ENCODE assay signal across 3 cellular contexts in the genomic region with DNA sequence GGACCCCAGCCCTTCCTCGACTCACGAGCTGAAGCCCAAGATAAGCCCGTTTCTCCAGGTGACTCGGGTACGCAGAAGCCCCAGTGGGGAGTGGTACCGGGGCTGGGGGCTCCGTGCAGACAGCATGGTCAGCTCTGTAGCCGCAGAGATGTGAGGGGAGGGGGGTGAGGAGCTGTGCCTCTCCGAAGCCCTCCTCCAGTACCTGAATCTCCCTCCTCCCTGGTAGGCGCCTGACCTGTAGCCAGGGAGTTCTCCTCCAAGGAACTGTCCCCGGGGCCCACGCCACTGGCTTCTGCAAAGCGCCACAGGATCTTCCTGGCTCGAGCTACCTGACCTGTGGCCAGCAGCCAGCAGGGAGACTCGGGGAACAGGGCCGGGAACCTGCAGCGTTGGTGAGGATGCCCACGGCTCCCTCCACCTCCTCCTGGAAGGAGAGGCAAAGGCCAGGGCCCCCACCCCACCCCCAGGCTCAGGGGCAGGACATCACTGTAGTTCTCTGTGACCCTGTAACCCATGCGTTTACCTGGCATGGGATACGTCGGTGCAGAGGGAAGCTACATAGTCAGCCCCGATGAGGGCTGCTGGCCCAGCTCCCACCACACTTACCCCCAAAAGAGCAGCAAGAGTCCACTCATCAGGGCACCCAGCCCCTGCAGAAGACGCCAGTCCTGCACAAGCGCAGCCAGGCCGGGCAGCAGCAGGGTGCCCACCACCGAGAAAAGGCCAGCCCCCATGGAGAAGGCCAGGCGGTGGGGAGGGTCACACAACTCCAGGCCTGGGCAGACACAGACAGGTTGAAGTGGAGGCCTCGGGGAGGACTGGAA.
TF ChIP-seq lines count a peak whose summit lies in the region.

No MANE protein-coding gene starts in this region.

TF ChIP-seq in SK-N-SH, 30 proteins besides CTCF, POLR2A, EP300 and RAD21:
- TF ChIP-seq POLR2AphosphoS5 (IDR thresholded peaks at IDR 0.05; ENCODE audit: low read depth, low read length) (no peak), TEAD4 (IDR thresholded peaks at IDR 0.05; ENCODE audit: borderline replicate concordance, insufficient read depth) (no peak), SIN3A (IDR thresholded peaks at IDR 0.05; ENCODE audit: borderline replicate concordance, low read depth, low read length) (no peak), YY1 (IDR thresholded peaks at IDR 0.05; ENCODE audit: low read depth) (no peak), TCF12 (IDR thresholded peaks at IDR 0.05) (no peak), RCOR1 (IDR thresholded peaks at IDR 0.05; ENCODE audit: low read length) (no peak), FOSL2 (IDR thresholded peaks at IDR 0.05; ENCODE audit: borderline replicate concordance, low read depth) (no peak), FOXJ3 (CRISPR knock-in tag; IDR thresholded peaks at IDR 0.05) (no peak)
- TF ChIP-seq, protein P1, sequence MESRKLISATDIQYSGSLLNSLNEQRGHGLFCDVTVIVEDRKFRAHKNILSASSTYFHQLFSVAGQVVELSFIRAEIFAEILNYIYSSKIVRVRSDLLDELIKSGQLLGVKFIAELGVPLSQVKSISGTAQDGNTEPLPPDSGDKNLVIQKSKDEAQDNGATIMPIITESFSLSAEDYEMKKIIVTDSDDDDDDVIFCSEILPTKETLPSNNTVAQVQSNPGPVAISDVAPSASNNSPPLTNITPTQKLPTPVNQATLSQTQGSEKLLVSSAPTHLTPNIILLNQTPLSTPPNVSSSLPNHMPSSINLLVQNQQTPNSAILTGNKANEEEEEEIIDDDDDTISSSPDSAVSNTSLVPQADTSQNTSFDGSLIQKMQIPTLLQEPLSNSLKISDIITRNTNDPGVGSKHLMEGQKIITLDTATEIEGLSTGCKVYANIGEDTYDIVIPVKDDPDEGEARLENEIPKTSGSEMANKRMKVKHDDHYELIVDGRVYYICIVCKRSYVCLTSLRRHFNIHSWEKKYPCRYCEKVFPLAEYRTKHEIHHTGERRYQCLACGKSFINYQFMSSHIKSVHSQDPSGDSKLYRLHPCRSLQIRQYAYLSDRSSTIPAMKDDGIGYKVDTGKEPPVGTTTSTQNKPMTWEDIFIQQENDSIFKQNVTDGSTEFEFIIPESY (IDR thresholded peaks at IDR 0.05; ENCODE audit: borderline replicate concordance, low read depth), result no peak

TF ChIP-seq in SK-N-SH treated with all-trans-retinoic acid at 6 μM for 48 hours, 23 proteins besides CTCF, POLR2A, EP300 and RAD21:
- TF ChIP-seq ZFP30 (CRISPR knock-in tag; IDR thresholded peaks at IDR 0.05), result no peak
- no peak for TF ChIP-seq GLIS3 (CRISPR knock-in tag; IDR thresholded peaks at IDR 0.05)
- TF ChIP-seq CSDC2 (CRISPR knock-in tag; IDR thresholded peaks at IDR 0.05), result no peak
- TF ChIP-seq ARNTL (CRISPR knock-in tag; IDR thresholded peaks at IDR 0.05; ENCODE audit: borderline replicate concordance, low read depth), result no peak
- TF ChIP-seq TOX (CRISPR knock-in tag; IDR thresholded peaks at IDR 0.05; ENCODE audit: borderline replicate concordance), result no peak
- TF ChIP-seq ISL1 (CRISPR knock-in tag; IDR thresholded peaks at IDR 0.05), result no peak
- TF ChIP-seq, protein P2, sequence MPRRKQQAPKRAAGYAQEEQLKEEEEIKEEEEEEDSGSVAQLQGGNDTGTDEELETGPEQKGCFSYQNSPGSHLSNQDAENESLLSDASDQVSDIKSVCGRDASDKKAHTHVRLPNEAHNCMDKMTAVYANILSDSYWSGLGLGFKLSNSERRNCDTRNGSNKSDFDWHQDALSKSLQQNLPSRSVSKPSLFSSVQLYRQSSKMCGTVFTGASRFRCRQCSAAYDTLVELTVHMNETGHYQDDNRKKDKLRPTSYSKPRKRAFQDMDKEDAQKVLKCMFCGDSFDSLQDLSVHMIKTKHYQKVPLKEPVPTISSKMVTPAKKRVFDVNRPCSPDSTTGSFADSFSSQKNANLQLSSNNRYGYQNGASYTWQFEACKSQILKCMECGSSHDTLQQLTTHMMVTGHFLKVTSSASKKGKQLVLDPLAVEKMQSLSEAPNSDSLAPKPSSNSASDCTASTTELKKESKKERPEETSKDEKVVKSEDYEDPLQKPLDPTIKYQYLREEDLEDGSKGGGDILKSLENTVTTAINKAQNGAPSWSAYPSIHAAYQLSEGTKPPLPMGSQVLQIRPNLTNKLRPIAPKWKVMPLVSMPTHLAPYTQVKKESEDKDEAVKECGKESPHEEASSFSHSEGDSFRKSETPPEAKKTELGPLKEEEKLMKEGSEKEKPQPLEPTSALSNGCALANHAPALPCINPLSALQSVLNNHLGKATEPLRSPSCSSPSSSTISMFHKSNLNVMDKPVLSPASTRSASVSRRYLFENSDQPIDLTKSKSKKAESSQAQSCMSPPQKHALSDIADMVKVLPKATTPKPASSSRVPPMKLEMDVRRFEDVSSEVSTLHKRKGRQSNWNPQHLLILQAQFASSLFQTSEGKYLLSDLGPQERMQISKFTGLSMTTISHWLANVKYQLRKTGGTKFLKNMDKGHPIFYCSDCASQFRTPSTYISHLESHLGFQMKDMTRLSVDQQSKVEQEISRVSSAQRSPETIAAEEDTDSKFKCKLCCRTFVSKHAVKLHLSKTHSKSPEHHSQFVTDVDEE (CRISPR knock-in tag; IDR thresholded peaks at IDR 0.05), result no peak
- TF ChIP-seq RARB (CRISPR knock-in tag; IDR thresholded peaks at IDR 0.05), result no peak
- TF ChIP-seq ESRRG (CRISPR knock-in tag; IDR thresholded peaks at IDR 0.05), result no peak
- no peak for TF ChIP-seq PPARA (CRISPR knock-in tag; IDR thresholded peaks at IDR 0.05; ENCODE audit: borderline replicate concordance)
- TF ChIP-seq, protein P3, sequence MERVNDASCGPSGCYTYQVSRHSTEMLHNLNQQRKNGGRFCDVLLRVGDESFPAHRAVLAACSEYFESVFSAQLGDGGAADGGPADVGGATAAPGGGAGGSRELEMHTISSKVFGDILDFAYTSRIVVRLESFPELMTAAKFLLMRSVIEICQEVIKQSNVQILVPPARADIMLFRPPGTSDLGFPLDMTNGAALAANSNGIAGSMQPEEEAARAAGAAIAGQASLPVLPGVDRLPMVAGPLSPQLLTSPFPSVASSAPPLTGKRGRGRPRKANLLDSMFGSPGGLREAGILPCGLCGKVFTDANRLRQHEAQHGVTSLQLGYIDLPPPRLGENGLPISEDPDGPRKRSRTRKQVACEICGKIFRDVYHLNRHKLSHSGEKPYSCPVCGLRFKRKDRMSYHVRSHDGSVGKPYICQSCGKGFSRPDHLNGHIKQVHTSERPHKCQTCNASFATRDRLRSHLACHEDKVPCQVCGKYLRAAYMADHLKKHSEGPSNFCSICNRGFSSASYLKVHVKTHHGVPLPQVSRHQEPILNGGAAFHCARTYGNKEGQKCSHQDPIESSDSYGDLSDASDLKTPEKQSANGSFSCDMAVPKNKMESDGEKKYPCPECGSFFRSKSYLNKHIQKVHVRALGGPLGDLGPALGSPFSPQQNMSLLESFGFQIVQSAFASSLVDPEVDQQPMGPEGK (CRISPR knock-in tag; IDR thresholded peaks at IDR 0.05; ENCODE audit: borderline replicate concordance), result no peak
- TF ChIP-seq, protein P4, sequence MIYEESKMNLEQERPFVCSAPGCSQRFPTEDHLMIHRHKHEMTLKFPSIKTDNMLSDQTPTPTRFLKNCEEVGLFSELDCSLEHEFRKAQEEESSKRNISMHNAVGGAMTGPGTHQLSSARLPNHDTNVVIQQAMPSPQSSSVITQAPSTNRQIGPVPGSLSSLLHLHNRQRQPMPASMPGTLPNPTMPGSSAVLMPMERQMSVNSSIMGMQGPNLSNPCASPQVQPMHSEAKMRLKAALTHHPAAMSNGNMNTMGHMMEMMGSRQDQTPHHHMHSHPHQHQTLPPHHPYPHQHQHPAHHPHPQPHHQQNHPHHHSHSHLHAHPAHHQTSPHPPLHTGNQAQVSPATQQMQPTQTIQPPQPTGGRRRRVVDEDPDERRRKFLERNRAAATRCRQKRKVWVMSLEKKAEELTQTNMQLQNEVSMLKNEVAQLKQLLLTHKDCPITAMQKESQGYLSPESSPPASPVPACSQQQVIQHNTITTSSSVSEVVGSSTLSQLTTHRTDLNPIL (CRISPR knock-in tag; IDR thresholded peaks at IDR 0.05; ENCODE audit: low read depth), result no peak
- no peak for TF ChIP-seq ZFP3 (CRISPR knock-in tag; IDR thresholded peaks at IDR 0.05)

TF ChIP-seq in IMR-90, 13 proteins besides CTCF, POLR2A, EP300 and RAD21:
- TF ChIP-seq MAZ (IDR thresholded peaks at IDR 0.05; ENCODE audit: borderline replicate concordance, low read depth, low read length), result no peak
- TF ChIP-seq RFX5 (IDR thresholded peaks at IDR 0.05; ENCODE audit: low read depth, low read length), result no peak
- no peak for TF ChIP-seq CEBPB (IDR thresholded peaks at IDR 0.05; ENCODE audit: low read depth, low read length)
- TF ChIP-seq BHLHE40 (IDR thresholded peaks at IDR 0.05; ENCODE audit: low read depth, low read length), result no peak
- no peak for TF ChIP-seq MXI1 (IDR thresholded peaks at IDR 0.05; ENCODE audit: borderline replicate concordance, low read depth, low read length)
- TF ChIP-seq, protein P5, sequence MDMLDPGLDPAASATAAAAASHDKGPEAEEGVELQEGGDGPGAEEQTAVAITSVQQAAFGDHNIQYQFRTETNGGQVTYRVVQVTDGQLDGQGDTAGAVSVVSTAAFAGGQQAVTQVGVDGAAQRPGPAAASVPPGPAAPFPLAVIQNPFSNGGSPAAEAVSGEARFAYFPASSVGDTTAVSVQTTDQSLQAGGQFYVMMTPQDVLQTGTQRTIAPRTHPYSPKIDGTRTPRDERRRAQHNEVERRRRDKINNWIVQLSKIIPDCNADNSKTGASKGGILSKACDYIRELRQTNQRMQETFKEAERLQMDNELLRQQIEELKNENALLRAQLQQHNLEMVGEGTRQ (IDR thresholded peaks at IDR 0.05; ENCODE audit: low read depth, low read length), result no peak
- no peak for TF ChIP-seq RCOR1 (IDR thresholded peaks at IDR 0.05; ENCODE audit: insufficient replicate concordance, low read length)
- no peak for TF ChIP-seq NFE2L2 (IDR thresholded peaks at IDR 0.05; ENCODE audit: low read depth, low read length)
- no peak for TF ChIP-seq SMC3 (IDR thresholded peaks at IDR 0.05; ENCODE audit: low read depth, low read length)
- TF ChIP-seq FOS (IDR thresholded peaks at IDR 0.05; ENCODE audit: low read depth, low read length), result no peak
